Comparison of ENCODE assay signal across 23 cellular contexts in the genomic region with DNA sequence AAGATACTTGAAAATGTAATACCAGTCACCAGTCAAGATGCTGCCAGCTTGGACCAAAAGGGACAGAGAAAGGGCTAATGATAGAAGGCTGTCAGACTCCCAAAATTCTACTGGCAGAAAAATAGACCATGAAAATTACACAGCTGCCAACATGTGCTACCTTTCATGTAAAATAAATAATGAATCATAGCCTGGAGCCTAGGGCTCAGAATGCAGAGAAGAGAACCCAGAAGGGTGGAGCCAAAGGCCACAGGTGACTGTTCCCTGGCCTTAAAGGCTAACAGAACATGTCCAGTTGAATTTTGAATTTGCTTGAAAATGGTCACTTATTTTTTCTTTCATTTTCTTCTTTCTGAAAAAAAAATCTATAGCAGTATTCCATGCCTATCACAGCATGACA.
A peak's percentile ranks its signal among the peaks of the same experiment; 100 is the strongest.
DNase-seq lines count a peak whose midpoint lies in the region; ATAC-seq and TF ChIP-seq lines count a peak whose summit lies in the region.
"Had no signal": no experiment of that assay in that cellular context is flagged by ENCODE, and none has a peak within 500 bp of the region (broad histone marks: within the 10 kb centered on the region; RNA-seq: fewer than 3 reads in every experiment).

No MANE protein-coding gene starts in this region.

- no peaks in the 10 kb centered on the region for H3K36me3 ChIP-seq in SJCRH30
- no peaks in the 10 kb centered on the region for H3K36me3 ChIP-seq in ascending aorta
- H3K36me3 ChIP-seq in GM23338 (ENCODE audit: insufficient read depth), result no peaks in the 10 kb centered on the region
- H3K36me3 ChIP-seq: BLaER1 treated with 17β-estradiol and CSF1 and Interleukin-3, amounts not matched to agents 10 nM and 100 nM had no signal

- no peaks in the 10 kb centered on the region for H3F3A ChIP-seq in GM23338 (replicated peaks; ENCODE audit: low read depth)

- no peaks in the 10 kb centered on the region for H3K79me2 ChIP-seq in GM23338 (replicated peaks; ENCODE audit: insufficient read depth)

- peaks cover 29% of the 10 kb centered on the region for H3K4me1 Mint-ChIP-seq in GM23338

- H2AFZ ChIP-seq in GM23338, result no peak overlapping the region
- H2AFZ ChIP-seq: PC-9 had no signal

- H3K27me3 ChIP-seq in SJCRH30, result no peaks in the 10 kb centered on the region
- H3K27me3 ChIP-seq in ascending aorta, result no peaks in the 10 kb centered on the region
- H3K27me3 ChIP-seq in GM23338 (ENCODE audit: insufficient read depth), result no peaks in the 10 kb centered on the region
- H3K27me3 ChIP-seq: BLaER1 treated with 17β-estradiol and CSF1 and Interleukin-3, amounts not matched to agents 10 nM and 100 nM had no signal

- no peak overlapping the region for H3K4me3 ChIP-seq in SJCRH30
- H3K4me3 ChIP-seq in ascending aorta, result no peak overlapping the region
- H3K4me3 ChIP-seq in GM23338, result no peak overlapping the region
- H3K4me3 ChIP-seq: BLaER1 treated with 17β-estradiol and CSF1 and Interleukin-3, amounts not matched to agents 10 nM and 100 nM; PC-9 had no signal

- H3K27me3 Mint-ChIP-seq in GM23338 (ENCODE audit: insufficient read depth, low read depth, poor library complexity), result no peaks in the 10 kb centered on the region

- intact Hi-C loops in ascending aorta (cut with DNase I), result no loop called here

- H3K27ac ChIP-seq in SJCRH30 (peak overlapping the region; percentile 39; the same call in 1 of the 2 replicates), ascending aorta (no peak overlapping the region), GM23338 (ENCODE audit: low read depth) (no peak overlapping the region)
- H3K27ac ChIP-seq: BLaER1 treated with 17β-estradiol and CSF1 and Interleukin-3, amounts not matched to agents 10 nM and 100 nM; PC-9 had no signal

- no peak for ATAC-seq in GM23338
- ATAC-seq: CD8-positive, alpha-beta T cell had no signal

- DNase-seq in COLO668 (lab: John Stamatoyannopoulos, UW; ENCODE audit: unreplicated experiment), result peak; percentile 26
- peak; percentile 39 for DNase-seq in HT-29 (ENCODE audit: low spot score)
- peak in 1 of 2 experiments; percentile 24 for DNase-seq in SJCRH30
- DNase-seq in kidney tubule cell (ENCODE audit: low spot score), result peak; percentile 54
- no peak for DNase-seq in ascending aorta (ENCODE audit: low spot score in 2 of 2)
- no peak for DNase-seq in GM23338 (ENCODE audit: low spot score)
- no peak for DNase-seq in GM19240 (ENCODE audit: insufficient read length, low spot score)
- no peak for DNase-seq in MV-4-11 (lab: John Stamatoyannopoulos, UW)
- DNase-seq: AML-193; CD8-positive, alpha-beta T cell; DMS 273 treated with DMSO at 0.1 percent for 48 hours; DND-41; H9; NCI-H1105; NCI-H1436 treated with DMSO at 0.1 percent for 48 hours; NCI-H187 treated with DMSO at 0.1 percent for 48 hours; NCI-H2107; NCI-H524; NCI-H774; NK-92 treated with Interleukin-12 subunit alpha and Interleukin-12 subunit beta, amount 100 ng/mL, for 24 hours; PC-9; T-helper 1 cell had no signal

- H3K36me3 Mint-ChIP-seq in GM23338 (ENCODE audit: low read depth), result peaks cover 30% of the 10 kb centered on the region
- H3K36me3 Mint-ChIP-seq: CD8-positive, alpha-beta T cell had no signal

- no peaks in the 10 kb centered on the region for H4K20me1 ChIP-seq in GM23338 (replicated peaks; ENCODE audit: insufficient read depth)
- H4K20me1 ChIP-seq: BLaER1 treated with 17β-estradiol and CSF1 and Interleukin-3, amounts not matched to agents 10 nM and 100 nM had no signal

- no peak overlapping the region for H3K4me2 ChIP-seq in GM23338
- H3K4me2 ChIP-seq: BLaER1 treated with 17β-estradiol and CSF1 and Interleukin-3, amounts not matched to agents 10 nM and 100 nM; PC-9 had no signal

- H3K9me3 ChIP-seq in SJCRH30 (replicated peaks) (peaks cover 3% of the 10 kb centered on the region; the same call in 1 of the 2 replicates), ascending aorta (no peaks in the 10 kb centered on the region)
- H3K9me3 ChIP-seq: BLaER1 treated with 17β-estradiol and CSF1 and Interleukin-3, amounts not matched to agents 10 nM and 100 nM had no signal

- TF ChIP-seq CTCF in ascending aorta (IDR thresholded peaks at IDR 0.05) (no peak), GM23338 (conservative IDR thresholded peaks at IDR 0.05; ENCODE audit: low read depth in 2 of 2) (no peak)

- no peak overlapping the region for H3K4me3 Mint-ChIP-seq in GM23338
- H3K4me3 Mint-ChIP-seq: CD8-positive, alpha-beta T cell; H9 had no signal

- no peak overlapping the region for H3K27ac Mint-ChIP-seq in GM23338
- H3K27ac Mint-ChIP-seq: CD8-positive, alpha-beta T cell; H9 had no signal

- H3K9me2 ChIP-seq in GM23338 (ENCODE audit: insufficient read depth), result no peaks in the 10 kb centered on the region

- peaks cover 17% of the 10 kb centered on the region; the same call in 2 of the 3 replicates for H3K9me3 Mint-ChIP-seq in GM23338

- H3K4me1 ChIP-seq in SJCRH30 (peaks cover 5% of the 10 kb centered on the region; the same call in 1 of the 2 replicates), ascending aorta (no peaks in the 10 kb centered on the region), GM23338 (ENCODE audit: insufficient read depth) (peaks cover 8% of the 10 kb centered on the region)
- H3K4me1 ChIP-seq: BLaER1 treated with 17β-estradiol and CSF1 and Interleukin-3, amounts not matched to agents 10 nM and 100 nM had no signal

TF ChIP-seq in GM23338, 12 proteins besides CTCF, POLR2A, EP300 and RAD21 (continues in another document):
- TF ChIP-seq ZNF114 (CRISPR knock-in tag; IDR thresholded peaks at IDR 0.05) (no peak), CREB1 (CRISPR knock-in tag; IDR thresholded peaks at IDR 0.05; ENCODE audit: low read depth) (no peak), EZH2phosphoT487 (IDR thresholded peaks at IDR 0.05; ENCODE audit: unreplicated experiment) (no peak), POLR2AphosphoS5 (IDR thresholded peaks at IDR 0.05; ENCODE audit: low read depth) (no peak), JUNB (IDR thresholded peaks at IDR 0.05; ENCODE audit: unreplicated experiment) (no peak), EZH2 (IDR thresholded peaks at IDR 0.05; ENCODE audit: low read depth, unreplicated experiment) (no peak), NANOG (IDR thresholded peaks at IDR 0.05; ENCODE audit: borderline replicate concordance) (no peak), STAT1 (IDR thresholded peaks at IDR 0.05; ENCODE audit: unreplicated experiment) (no peak)
- TF ChIP-seq, protein P1, sequence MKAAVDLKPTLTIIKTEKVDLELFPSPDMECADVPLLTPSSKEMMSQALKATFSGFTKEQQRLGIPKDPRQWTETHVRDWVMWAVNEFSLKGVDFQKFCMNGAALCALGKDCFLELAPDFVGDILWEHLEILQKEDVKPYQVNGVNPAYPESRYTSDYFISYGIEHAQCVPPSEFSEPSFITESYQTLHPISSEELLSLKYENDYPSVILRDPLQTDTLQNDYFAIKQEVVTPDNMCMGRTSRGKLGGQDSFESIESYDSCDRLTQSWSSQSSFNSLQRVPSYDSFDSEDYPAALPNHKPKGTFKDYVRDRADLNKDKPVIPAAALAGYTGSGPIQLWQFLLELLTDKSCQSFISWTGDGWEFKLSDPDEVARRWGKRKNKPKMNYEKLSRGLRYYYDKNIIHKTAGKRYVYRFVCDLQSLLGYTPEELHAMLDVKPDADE (IDR thresholded peaks at IDR 0.05), result no peak

Comparison
In these comparisons a context has a peak if more than half of its experiments do, and no peak if none do; other contexts are left out.
1. DNase-seq: peak in COLO668 (single experiment), HT-29 (single experiment) and kidney tubule cell (single experiment); none in ascending aorta (0 of 2), GM23338 (single experiment), GM19240 (single experiment) and MV-4-11 (single experiment).